ENCODE assay signal across 28 cellular contexts in genomic region chr15:25431821-25432561, GRCh38. TPM values are rescaled to one million over a fixed set of nuclear protein-coding genes. Genes with fewer than 3 reads are reported as not detected.
DNase-seq lines count a peak whose midpoint lies in the region; ATAC-seq and TF ChIP-seq lines count a peak whose summit lies in the region.
"Had no signal": no experiment of that assay in that cellular context is flagged by ENCODE, and none has a peak within 500 bp of the region (broad histone marks: within the 10 kb centered on the region; RNA-seq: fewer than 3 reads in every experiment).

No MANE protein-coding gene starts in this region.

- H3K4me3 Mint-ChIP-seq in glutamatergic neuron (ENCODE audit: unreplicated experiment): no peak overlapping the region
- H3K4me3 Mint-ChIP-seq in progenitor cell of endocrine pancreas (ENCODE audit: low read depth): no peak overlapping the region
- H3K4me3 Mint-ChIP-seq: activated CD4-positive, alpha-beta memory T cell treated with anti-CD3 and anti-CD28 coated beads for 36 hours; WTC11 had no signal

- peak overlapping the region; percentile 14 for H3K27ac Mint-ChIP-seq in glutamatergic neuron (ENCODE audit: unreplicated experiment)
- peak overlapping the region; percentile 35 for H3K27ac Mint-ChIP-seq in progenitor cell of endocrine pancreas
- H3K27ac Mint-ChIP-seq: activated CD4-positive, alpha-beta memory T cell treated with anti-CD3 and anti-CD28 coated beads for 36 hours had no signal

- H3K4me1 Mint-ChIP-seq in glutamatergic neuron (ENCODE audit: low read depth, unreplicated experiment): peaks cover 20% of the 10 kb centered on the region
- H3K4me1 Mint-ChIP-seq in progenitor cell of endocrine pancreas (ENCODE audit: low read depth): peaks cover 28% of the 10 kb centered on the region

- H3K9me3 Mint-ChIP-seq in glutamatergic neuron (ENCODE audit: unreplicated experiment) (no peaks in the 10 kb centered on the region), progenitor cell of endocrine pancreas (ENCODE audit: low read depth) (no peaks in the 10 kb centered on the region)
- H3K9me3 Mint-ChIP-seq: activated CD4-positive, alpha-beta memory T cell treated with anti-CD3 and anti-CD28 coated beads for 36 hours; WTC11 had no signal

- H3K9me3 ChIP-seq in GM23248 (ENCODE audit: low read depth) (no peaks in the 10 kb centered on the region), SU-DHL-6 (ENCODE audit: insufficient read depth, low read length) (no peaks in the 10 kb centered on the region)
- H3K9me3 ChIP-seq: HAP-1, left lung, psoas muscle, SJCRH30, tibial artery had no signal

- H3K36me3 Mint-ChIP-seq in glutamatergic neuron (ENCODE audit: unreplicated experiment) (no peaks in the 10 kb centered on the region), progenitor cell of endocrine pancreas (ENCODE audit: insufficient read depth) (peaks cover 2% of the 10 kb centered on the region)

- H3K36me3 ChIP-seq in GM23248 (ENCODE audit: low read depth) (no peaks in the 10 kb centered on the region), SU-DHL-6 (ENCODE audit: low read length) (peaks cover 8% of the 10 kb centered on the region; the same call in 1 of the 2 replicates)
- H3K36me3 ChIP-seq: left lung, tibial artery had no signal

- no peak overlapping the region for H3K27ac ChIP-seq in GM23248
- no peak overlapping the region for H3K27ac ChIP-seq in SU-DHL-6 (ENCODE audit: low read depth, low read length)
- H3K27ac ChIP-seq: BLaER1, left lung, SJCRH30, tibial artery had no signal

- H3K9ac ChIP-seq in GM23248 (no peak overlapping the region), SU-DHL-6 (ENCODE audit: low read length) (no peak overlapping the region)
- H3K9ac ChIP-seq: BLaER1 had no signal

- no peak overlapping the region for H3K4me3 ChIP-seq in GM23248
- H3K4me3 ChIP-seq in SU-DHL-6 (ENCODE audit: insufficient read depth, low read length, poor library complexity, severe bottlenecking): no peak overlapping the region
- H3K4me3 ChIP-seq: BLaER1, HAP-1, left lung, psoas muscle, SJCRH30, tibial artery had no signal

- peak; percentile 19 for DNase-seq in GM23248
- DNase-seq in glutamatergic neuron: no peak
- DNase-seq in progenitor cell of endocrine pancreas (ENCODE audit: low spot score, unreplicated experiment): no peak
- DNase-seq in medulla oblongata (ENCODE audit: extremely low spot score): no peak
- no peak for DNase-seq in RPMI8226
- DNase-seq: activated CD4-positive, alpha-beta memory T cell treated with anti-CD3 and anti-CD28 coated beads for 36 hours; activated CD8-positive, alpha-beta memory T cell treated with anti-CD3 and anti-CD28 coated beads, Interleukin-2, amount 50 U/mL, for 4 hours; activated naive CD4-positive, alpha-beta T cell treated with Interleukin-2 at 50 U/mL for 16 hours; amygdala; DMS53; left lung; mesendoderm; NCI-H1417 treated with DMSO at 0.1 percent for 48 hours; NCI-H446 treated with DMSO at 0.1 percent for 48 hours; NCI-H774; occipital lobe; psoas muscle; SJCRH30; stimulated activated CD4-positive, alpha-beta T cell treated with anti-CD3 and anti-CD28 coated beads, Interleukin-4, amount 100 ng/mL, for 24 hours; T-helper 1 cell; tibial artery had no signal

- no peak overlapping the region for H3K4me2 ChIP-seq in GM23248 (ENCODE audit: unreplicated experiment)
- peak overlapping the region; percentile 3 for H3K4me2 ChIP-seq in SU-DHL-6 (ENCODE audit: low read depth, low read length, poor library complexity, severe bottlenecking)
- H3K4me2 ChIP-seq: BLaER1 had no signal

- H3K79me2 ChIP-seq in GM23248 (ENCODE audit: insufficient read depth) (peaks cover 97% of the 10 kb centered on the region), SU-DHL-6 (ENCODE audit: insufficient read depth, low read length) (peaks cover 97% of the 10 kb centered on the region)

- in situ Hi-C loops in GM23248 (cut with MboI): loop anchor here (10.0 kb wide), 1 partner anchor 97 kb away; no protein-coding TSS in a partner anchor

- ATAC-seq in esophagus mucosa: no peak
- ATAC-seq: HepG2, left lung, psoas muscle, sciatic nerve, WTC11 had no signal

- H3F3A ChIP-seq in GM23248 (ENCODE audit: insufficient read depth): peaks cover 11% of the 10 kb centered on the region
- H3F3A ChIP-seq in SU-DHL-6 (ENCODE audit: insufficient read depth): peaks cover 14% of the 10 kb centered on the region; the same call in 1 of the 2 replicates

- H3K9me2 ChIP-seq in GM23248 (ENCODE audit: insufficient read depth) (no peaks in the 10 kb centered on the region), SU-DHL-6 (replicated peaks; ENCODE audit: insufficient read depth, low read length) (no peaks in the 10 kb centered on the region)

- whole genome bisulfite sequencing in GM23248 (ENCODE audit: low coverage in 1 of 2, low lambda C conversion rate in 2 of 2, missing lambda C conversion rate in 2 of 2), 2 experiments: 42 to 43% methylated on average over 3 of the region's 3 CpGs

- H3K27me3 Mint-ChIP-seq in glutamatergic neuron (ENCODE audit: unreplicated experiment) (no peaks in the 10 kb centered on the region), progenitor cell of endocrine pancreas (no peaks in the 10 kb centered on the region)
- H3K27me3 Mint-ChIP-seq: activated CD4-positive, alpha-beta memory T cell treated with anti-CD3 and anti-CD28 coated beads for 36 hours had no signal

- H4K20me1 ChIP-seq in GM23248 (ENCODE audit: insufficient read depth): peaks cover 40% of the 10 kb centered on the region; the same call in 1 of the 2 replicates
- peaks cover 52% of the 10 kb centered on the region for H4K20me1 ChIP-seq in SU-DHL-6 (ENCODE audit: low read depth, low read length)

- H2AFZ ChIP-seq in GM23248 (no peak overlapping the region), SU-DHL-6 (ENCODE audit: low read depth, low read length, severe bottlenecking) (no peak overlapping the region)

- no peak for TF ChIP-seq CTCF in SU-DHL-6 (IDR thresholded peaks at IDR 0.05; ENCODE audit: insufficient read depth, low read length, poor library complexity, severe bottlenecking)
- TF ChIP-seq CTCF in glutamatergic neuron (IDR thresholded peaks at IDR 0.05; ENCODE audit: partially characterized antibody, unreplicated experiment): no peak
- TF ChIP-seq CTCF in progenitor cell of endocrine pancreas (IDR thresholded peaks at IDR 0.05; ENCODE audit: unreplicated experiment): no peak

- H3K4me1 ChIP-seq in GM23248 (ENCODE audit: insufficient read depth): peaks cover 26% of the 10 kb centered on the region
- H3K4me1 ChIP-seq: SJCRH30 had no signal

- H3K27me3 ChIP-seq in GM23248 (replicated peaks; ENCODE audit: insufficient read depth): no peaks in the 10 kb centered on the region
- no peaks in the 10 kb centered on the region for H3K27me3 ChIP-seq in SU-DHL-6 (ENCODE audit: low read length)
- H3K27me3 ChIP-seq: BLaER1, left lung, SJCRH30, tibial artery had no signal

RNA-seq across cellular contexts. Expression of gene UBE3A, which starts 6.8 kb away (rescaled TPM):
- 55.4 and 58.8 TPM in 2 replicates for total RNA-seq in GM23248 (2014; rRNA removed; shearing (Covaris generic))
- polyA plus RNA-seq in GM23248 (2016; fragmentation: Nextera tagmentation; extraction: Ambion mirVana): 60.5 and 68.0 TPM in 2 replicates
- total RNA-seq in glutamatergic neuron (ENCODE audit: unreplicated experiment) (152 TPM), progenitor cell of endocrine pancreas (118 and 126 TPM in 2 replicates), esophagus mucosa (70.0 TPM)
